ENCODE assay signal across 19 cellular contexts in genomic region chr12:31234053-31234835, GRCh38.
DNase-seq lines count a peak whose midpoint lies in the region; ATAC-seq and TF ChIP-seq lines count a peak whose summit lies in the region.
"Had no signal": no experiment of that assay in that cellular context is flagged by ENCODE, and none has a peak within 500 bp of the region (broad histone marks: within the 10 kb centered on the region; RNA-seq: fewer than 3 reads in every experiment).

No MANE protein-coding gene starts in this region.

- H3K9me3 ChIP-seq in HCT116 (ENCODE audit: control insufficient read depth in 1 of 2, insufficient read depth in 1 of 2, low read depth in 1 of 2, low read length in 2 of 2), result no peaks in the 10 kb centered on the region
- no peaks in the 10 kb centered on the region for H3K9me3 ChIP-seq in esophagus squamous epithelium
- H3K9me3 ChIP-seq: MG63, thoracic aorta had no signal

- H3K36me3 ChIP-seq in HCT116 (ENCODE audit: control insufficient read depth in 1 of 2, insufficient read depth in 2 of 2, low read length in 2 of 2) (no peaks in the 10 kb centered on the region), esophagus squamous epithelium (no peaks in the 10 kb centered on the region)
- H3K36me3 ChIP-seq: brain microvascular endothelial cell, heart left ventricle, MG63, thoracic aorta had no signal

- no TSS peak for BruUV-seq in HCT116 (replicated peaks; lab: Mats Ljungman, UMichigan)

- H3K4me3 ChIP-seq in HCT116 (replicated peaks in 1 of 2; ENCODE audit: low read depth in 1 of 2, low read length in 2 of 2) (no peak overlapping the region), esophagus squamous epithelium (no peak overlapping the region)
- H3K4me3 ChIP-seq: heart left ventricle, MG63, thoracic aorta had no signal

- H3K27me3 ChIP-seq in HCT116 (ENCODE audit: insufficient read depth, low read length) (no peaks in the 10 kb centered on the region), esophagus squamous epithelium (peaks cover 0 to 44% (median 0%) of the 10 kb centered on the region in 4 donors)

- TF ChIP-seq POLR2A in HCT116 (IDR thresholded peaks at IDR 0.05; ENCODE audit: borderline replicate concordance, extremely low read depth, insufficient read depth, insufficient read length), result no peak
- no peak for TF ChIP-seq POLR2A in esophagus squamous epithelium (IDR thresholded peaks at IDR 0.05)

- peaks cover 5% of the 10 kb centered on the region for H3K27me3 Mint-ChIP-seq in nephron progenitor cell (ENCODE audit: low read depth, poor library complexity)

- TF ChIP-seq CTCF in HCT116 (IDR thresholded peaks at IDR 0.05 in 2 of 3, conservative IDR thresholded peaks at IDR 0.05 in 1 of 3; ENCODE audit: borderline replicate concordance in 1 of 3, insufficient read depth in 1 of 3, low read depth in 2 of 3, low read length in 2 of 3) (no peak), nephron progenitor cell (IDR thresholded peaks at IDR 0.05) (no peak), GM10266 (IDR thresholded peaks at IDR 0.05; ENCODE audit: control insufficient read depth, insufficient read depth, low read depth, missing control alignments) (no peak), esophagus squamous epithelium (IDR thresholded peaks at IDR 0.05) (no peak)

- H3K27ac Mint-ChIP-seq in nephron progenitor cell, result peak overlapping the region; percentile 31
- H3K27ac Mint-ChIP-seq: activated CD4-positive, alpha-beta T cell treated with anti-CD3 and anti-CD28 coated beads, Interleukin-2, amount 10 ng/mL, durations not matched to agents 24 days and 14 days; activated naive CD4-positive, alpha-beta T cell treated with anti-CD3 and anti-CD28 coated beads, Interleukin-2, amount 50 U/mL, for 24 hours; HFFc6 had no signal

- H3K4me3 Mint-ChIP-seq in nephron progenitor cell, result peak overlapping the region; percentile 50
- H3K4me3 Mint-ChIP-seq: activated CD4-positive, alpha-beta T cell treated with anti-CD3 and anti-CD28 coated beads, Interleukin-2, amount 10 ng/mL, durations not matched to agents 24 days and 14 days; activated naive CD4-positive, alpha-beta T cell treated with anti-CD3 and anti-CD28 coated beads, Interleukin-2, amount 50 U/mL, for 24 hours; HFFc6 had no signal

- CTCF ChIA-PET in HCT116 (lab: Charles Lee), result interaction anchor here (0.7 to 1.4 kb wide), 3 partner anchors 10 to 27 kb away, joined by 3 read pairs; no protein-coding TSS in a partner anchor

- H3K9me2 ChIP-seq in HCT116 (ENCODE audit: insufficient read depth), result no peaks in the 10 kb centered on the region

- H3K4me2 ChIP-seq in HCT116 (ENCODE audit: low read length), result no peak overlapping the region

- ATAC-seq in HCT116, result no peak
- ATAC-seq in left ventricle myocardium superior, result no peak

- H3K4me1 ChIP-seq in HCT116 (ENCODE audit: control insufficient read depth in 1 of 2, insufficient read depth in 2 of 2, low read length in 2 of 2) (peaks cover 0 to 21% of the 10 kb centered on the region in 2 experiments; a peak in 1 of 4 replicates), esophagus squamous epithelium (peaks cover 3 to 20% (median 7%) of the 10 kb centered on the region in 3 donors)

- H3K36me3 Mint-ChIP-seq in nephron progenitor cell (ENCODE audit: low read depth), result no peaks in the 10 kb centered on the region
- H3K36me3 Mint-ChIP-seq: activated naive CD4-positive, alpha-beta T cell treated with anti-CD3 and anti-CD28 coated beads, Interleukin-2, amount 50 U/mL, for 24 hours had no signal

- H3K9me3 Mint-ChIP-seq in nephron progenitor cell, result peaks cover 10% of the 10 kb centered on the region
- H3K9me3 Mint-ChIP-seq: activated CD4-positive, alpha-beta T cell treated with anti-CD3 and anti-CD28 coated beads, Interleukin-2, amount 10 ng/mL, durations not matched to agents 24 days and 14 days; activated naive CD4-positive, alpha-beta T cell treated with anti-CD3 and anti-CD28 coated beads, Interleukin-2, amount 50 U/mL, for 24 hours; HFFc6 had no signal

- POLR2A ChIA-PET in HCT116 (lab: Charles Lee), result no interaction called here

- peaks cover 44% of the 10 kb centered on the region for H3K4me1 Mint-ChIP-seq in nephron progenitor cell
- H3K4me1 Mint-ChIP-seq: activated CD4-positive, alpha-beta T cell treated with anti-CD3 and anti-CD28 coated beads, Interleukin-2, amount 10 ng/mL, durations not matched to agents 24 days and 14 days had no signal

- H3K79me2 ChIP-seq in HCT116 (ENCODE audit: insufficient read depth, low read length), result no peaks in the 10 kb centered on the region

- H3K27ac ChIP-seq in HCT116 (ENCODE audit: low read depth, low read length) (no peak overlapping the region), esophagus squamous epithelium (no peak overlapping the region)
- H3K27ac ChIP-seq: brain microvascular endothelial cell, heart left ventricle, thoracic aorta had no signal

- intact Hi-C loops in HCT116 (cut with micrococcal nuclease) (no loop called here), left ventricle myocardium superior (cut with micrococcal nuclease) (no loop called here), esophagus squamous epithelium (cut with DNase I) (loop anchor here (10.0 kb wide), 1 partner anchor 389 kb away; no protein-coding TSS in a partner anchor)

- peak overlapping the region; percentile 14 for H2AFZ ChIP-seq in HCT116 (ENCODE audit: low read depth, low read length, poor library complexity, severe bottlenecking)

- no peak overlapping the region for H3K9ac ChIP-seq in HCT116 (ENCODE audit: low read length)

- RAD21 ChIA-PET in HCT116 (lab: Charles Lee; ENCODE audit: low non-redundant PET in 1 of 2, low total read pairs in 2 of 2, uncharacterized antibody in 2 of 2, unreplicated experiment in 2 of 2), result no interaction called here

- DNase-seq in HCT116 (ENCODE audit: low read depth, low spot score) (no peak), NCI-H146 (lab: John Stamatoyannopoulos, UW) (peak; percentile 80), SW480 (ENCODE audit: low spot score) (peak; percentile 88), nephron progenitor cell (no peak), left ventricle myocardium superior (no peak), GM10266 (ENCODE audit: extremely low spot score) (no peak), esophagus squamous epithelium (lab: John Stamatoyannopoulos, UW) (no peak)
- DNase-seq: activated CD4-positive, alpha-beta T cell treated with anti-CD3 and anti-CD28 coated beads, Interleukin-2, amount 10 ng/mL, durations not matched to agents 24 days and 14 days; activated T-cell treated with anti-CD3 and anti-CD28 coated beads, Interleukin-2, amount 50 U/mL, for 1 hour; brain microvascular endothelial cell; dorsolateral prefrontal cortex; heart left ventricle; HFFc6; kidney; MG63; PC-3; stimulated activated CD4-positive, alpha-beta T cell treated with anti-CD3 and anti-CD28 coated beads, Interleukin-4, amount 100 ng/mL, for 4 hours had no signal

- TF ChIP-seq RAD21 in HCT116 (IDR thresholded peaks at IDR 0.05; ENCODE audit: low read depth), result no peak

- H4K20me1 ChIP-seq in HCT116 (ENCODE audit: insufficient read depth), result no peaks in the 10 kb centered on the region

- WGBS in esophagus squamous epithelium, 2 donors, result 78 to 85% methylated on average over 10 of the region's 14 CpGs

TF ChIP-seq in HCT116, 20 proteins besides CTCF, POLR2A, EP300 and RAD21 (continues in another document):
- TF ChIP-seq ZBTB33 (IDR thresholded peaks at IDR 0.05; ENCODE audit: extremely low read depth, insufficient replicate concordance, low read length) (no peak), TCF7L2 (IDR thresholded peaks at IDR 0.05; ENCODE audit: borderline replicate concordance, extremely low read depth, insufficient read depth, insufficient read length) (no peak), SRF (IDR thresholded peaks at IDR 0.05; ENCODE audit: low read depth) (no peak), FOSL1 (IDR thresholded peaks at IDR 0.05; ENCODE audit: low read depth) (no peak), ZNF274 (IDR thresholded peaks at IDR 0.05; ENCODE audit: low read depth, low read length) (no peak), CBX3 (IDR thresholded peaks at IDR 0.05; ENCODE audit: low read depth) (no peak), JUND (IDR thresholded peaks at IDR 0.05) (no peak), EGR1 (IDR thresholded peaks at IDR 0.05; ENCODE audit: low read depth) (no peak), SIN3A (IDR thresholded peaks at IDR 0.05; ENCODE audit: low read depth) (no peak), CEBPB (IDR thresholded peaks at IDR 0.05; ENCODE audit: low read depth) (no peak)

Comparison
In these comparisons a context has a peak if more than half of its experiments do, and no peak if none do; other contexts are left out.
1. DNase-seq: peak in NCI-H146 (single experiment) and SW480 (single experiment); none in HCT116 (single experiment), nephron progenitor cell (single experiment), left ventricle myocardium superior (single experiment), GM10266 (single experiment) and esophagus squamous epithelium (single experiment).